In genomic region chr12:1246637-1247036, GRCh38 we compare ENCODE assay signal across 25 cellular contexts.
A peak's percentile ranks its signal among the peaks of the same experiment; 100 is the strongest.
DNase-seq lines count a peak whose midpoint lies in the region; ATAC-seq, FAIRE-seq and TF ChIP-seq lines count a peak whose summit lies in the region.
"Had no signal": no experiment of that assay in that cellular context is flagged by ENCODE, and none has a peak within 500 bp of the region (broad histone marks: within the 10 kb centered on the region; RNA-seq: fewer than 3 reads in every experiment).

No MANE protein-coding gene starts in this region.

- no peaks in the 10 kb centered on the region for H3K9me3 Mint-ChIP-seq in neural crest cell
- H3K9me3 Mint-ChIP-seq: activated naive CD4-positive, alpha-beta T cell treated with anti-CD3 and anti-CD28 coated beads for 36 hours; CD4-positive, alpha-beta T cell; natural killer cell; stimulated activated naive B cell treated with anti-CD40 and anti-IgM and Interleukin-4, amounts not matched to agents 10 μg/mL and 1 μg/mL and 100 μg/mL, for 72 hours had no signal

- no peaks in the 10 kb centered on the region for H3K27me3 Mint-ChIP-seq in neural crest cell (ENCODE audit: low read depth)
- H3K27me3 Mint-ChIP-seq: CD4-positive, alpha-beta T cell; stimulated activated naive B cell treated with anti-CD40 and anti-IgM and Interleukin-4, amounts not matched to agents 10 μg/mL and 1 μg/mL and 100 μg/mL, for 72 hours had no signal

- H3K4me3 ChIP-seq in SK-N-MC = no peak overlapping the region
- H3K4me3 ChIP-seq in heart right ventricle = no peak overlapping the region
- H3K4me3 ChIP-seq: ascending aorta, ovary, Peyer's patch, testis, uterus had no signal

- no peaks in the 10 kb centered on the region for H3K9me3 ChIP-seq in SK-N-MC (ENCODE audit: low read depth, low read length)
- H3K9me3 ChIP-seq in heart right ventricle = no peaks in the 10 kb centered on the region
- H3K9me3 ChIP-seq: ascending aorta, ovary, Peyer's patch, testis, uterus had no signal

- peaks cover 26% of the 10 kb centered on the region for H3K4me1 Mint-ChIP-seq in neural crest cell
- H3K4me1 Mint-ChIP-seq: natural killer cell; stimulated activated naive B cell treated with anti-CD40 and anti-IgM and Interleukin-4, amounts not matched to agents 10 μg/mL and 1 μg/mL and 100 μg/mL, for 72 hours had no signal

- TF ChIP-seq CTCF in neural crest cell (conservative IDR thresholded peaks at IDR 0.05) (no peak), heart right ventricle (IDR thresholded peaks at IDR 0.05) (no peak)

- ATAC-seq in heart right ventricle = no peak
- ATAC-seq in esophagus mucosa = no peak
- ATAC-seq: natural killer cell; stimulated activated naive B cell treated with anti-CD40 and anti-IgM and Interleukin-4, amounts not matched to agents 10 μg/mL and 1 μg/mL and 100 μg/mL, for 72 hours had no signal

- H3K27me3 ChIP-seq in heart right ventricle = no peaks in the 10 kb centered on the region
- H3K27me3 ChIP-seq: ascending aorta, ovary, Peyer's patch, testis, uterus had no signal

- H3K36me3 Mint-ChIP-seq in neural crest cell (ENCODE audit: low read depth) = no peaks in the 10 kb centered on the region
- H3K36me3 Mint-ChIP-seq: natural killer cell had no signal

- H3K4me1 ChIP-seq in heart right ventricle = peaks cover 0 to 6% (median 0%) of the 10 kb centered on the region in 9 donors
- H3K4me1 ChIP-seq: ascending aorta, Peyer's patch, testis, uterus had no signal

- peak; percentile 10 for DNase-seq in GM04503 (ENCODE audit: low read depth)
- peak; percentile 20 for DNase-seq in SK-N-MC (ENCODE audit: low read depth, low spot score)
- no peak for DNase-seq in neural crest cell (ENCODE audit: low read depth, low spot score)
- DNase-seq in putamen (ENCODE audit: low spot score) = no peak
- DNase-seq in heart right ventricle = no peak
- DNase-seq: activated CD4-positive, alpha-beta T cell treated with anti-CD3 and anti-CD28 coated beads for 4 hours; activated naive CD4-positive, alpha-beta T cell treated with anti-CD3 and anti-CD28 coated beads for 36 hours; caudate nucleus; CD4-positive, alpha-beta T cell; GDM1; natural killer cell; NCI-H2171; NCI-H524; ovary; Peyer's patch; stimulated activated CD4-positive, alpha-beta T cell treated with anti-CD3 and anti-CD28 coated beads, Interleukin-12 subunit alpha, Interleukin-12 subunit beta, amount 100 ng/mL, for 4 hours; stimulated activated CD4-positive, alpha-beta T cell treated with anti-CD3 and anti-CD28 coated beads, Interleukin-4, amount 100 ng/mL, for 24 hours; stimulated activated naive B cell treated with anti-CD40 and anti-IgM and Interleukin-4, amounts not matched to agents 10 μg/mL and 1 μg/mL and 100 μg/mL, for 72 hours; T-helper 2 cell; testis; uterus had no signal

- no peak overlapping the region for H3K9ac ChIP-seq in SK-N-MC (ENCODE audit: insufficient read length)

- H3K27ac ChIP-seq in SK-N-MC (peak overlapping the region; percentile 38; the same call in 1 of the 2 replicates), heart right ventricle (no peak overlapping the region)
- H3K27ac ChIP-seq: ascending aorta, ovary, Peyer's patch, testis, uterus had no signal

- intact Hi-C loops in heart right ventricle (cut with DNase I) = no loop called here

- peak; percentile 58 for FAIRE-seq in endometrium (lab: Jason Lieb, UNC)
- FAIRE-seq: H1 had no signal

- peak overlapping the region; percentile 5 for H3K27ac Mint-ChIP-seq in neural crest cell (ENCODE audit: unreplicated experiment)
- H3K27ac Mint-ChIP-seq: activated naive CD4-positive, alpha-beta T cell treated with anti-CD3 and anti-CD28 coated beads for 36 hours; CD4-positive, alpha-beta T cell; natural killer cell; stimulated activated naive B cell treated with anti-CD40 and anti-IgM and Interleukin-4, amounts not matched to agents 10 μg/mL and 1 μg/mL and 100 μg/mL, for 72 hours had no signal

- WGBS in heart right ventricle, 2 donors = 89 to 90% methylated on average over 2 of the region's 2 CpGs

- no peaks in the 10 kb centered on the region for H3K36me3 ChIP-seq in SK-N-MC (ENCODE audit: insufficient read depth, low read length)
- H3K36me3 ChIP-seq in heart right ventricle = peaks cover 0 to 18% (median 0%) of the 10 kb centered on the region in 9 donors
- H3K36me3 ChIP-seq: ascending aorta, ovary, Peyer's patch, uterus had no signal

- H3K4me3 Mint-ChIP-seq in neural crest cell = no peak overlapping the region
- H3K4me3 Mint-ChIP-seq: activated naive CD4-positive, alpha-beta T cell treated with anti-CD3 and anti-CD28 coated beads for 36 hours; CD4-positive, alpha-beta T cell; natural killer cell; stimulated activated naive B cell treated with anti-CD40 and anti-IgM and Interleukin-4, amounts not matched to agents 10 μg/mL and 1 μg/mL and 100 μg/mL, for 72 hours had no signal

Comparison
In these comparisons a context has a peak if more than half of its experiments do, and no peak if none do; other contexts are left out.
1. DNase-seq: peak in GM04503 (single experiment) and SK-N-MC (single experiment); none in neural crest cell (single experiment), putamen (single experiment) and heart right ventricle (0 of 2).